ENCODE assay signal across 8 cellular contexts in the genomic region with DNA sequence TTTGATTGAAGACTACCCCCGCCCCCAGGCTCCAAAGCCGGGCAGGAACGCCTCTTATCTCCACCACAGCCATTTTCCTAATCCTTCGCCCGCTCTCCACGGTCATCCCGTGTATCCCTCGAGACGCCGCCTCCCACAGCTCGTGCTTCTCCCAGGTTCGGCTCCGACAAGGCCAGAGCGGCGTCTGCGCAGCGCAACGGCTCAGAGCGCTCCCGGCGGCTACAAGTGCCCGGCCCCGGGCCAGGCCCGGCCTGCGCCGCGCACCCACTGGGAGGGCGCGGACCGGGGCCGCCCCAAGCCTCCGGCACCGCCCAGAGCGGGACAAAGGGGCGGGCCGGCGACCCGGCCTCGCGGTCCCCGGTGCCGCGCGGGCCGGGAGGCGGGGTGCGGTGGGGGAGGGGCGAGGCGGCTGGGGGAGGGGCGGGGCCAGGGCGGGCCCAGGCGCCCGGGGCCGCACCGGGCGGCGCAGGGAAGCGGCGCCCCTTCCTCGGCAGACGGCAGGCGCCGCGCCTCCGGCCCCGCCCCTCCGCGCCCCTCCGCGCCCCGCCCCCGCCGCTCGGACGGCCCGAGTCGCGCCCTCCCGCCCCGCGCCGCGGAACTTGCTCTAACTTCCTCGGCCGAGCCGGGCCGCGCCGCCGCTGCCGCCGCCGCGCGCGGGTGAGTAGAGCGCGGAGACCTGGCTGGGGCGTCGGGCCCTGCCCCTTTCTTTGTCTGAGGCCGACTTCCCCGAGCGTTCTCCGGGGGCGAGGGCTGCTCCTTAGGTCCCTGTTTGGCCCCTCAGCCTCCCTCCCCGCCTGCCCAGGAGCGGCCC. TPM values are rescaled to one million over a fixed set of nuclear protein-coding genes. Genes with fewer than 3 reads are reported as not detected.
DNase-seq lines count a peak whose midpoint lies in the region; ATAC-seq and TF ChIP-seq lines count a peak whose summit lies in the region.

A gene with protein sequence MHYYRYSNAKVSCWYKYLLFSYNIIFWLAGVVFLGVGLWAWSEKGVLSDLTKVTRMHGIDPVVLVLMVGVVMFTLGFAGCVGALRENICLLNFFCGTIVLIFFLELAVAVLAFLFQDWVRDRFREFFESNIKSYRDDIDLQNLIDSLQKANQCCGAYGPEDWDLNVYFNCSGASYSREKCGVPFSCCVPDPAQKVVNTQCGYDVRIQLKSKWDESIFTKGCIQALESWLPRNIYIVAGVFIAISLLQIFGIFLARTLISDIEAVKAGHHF (plus strand): TSS at position 596 of the 811 bp plus-strand sequence. CDS start 34,924 bp downstream, outside the sequence.

- intact Hi-C loops in PC-9 (cut with micrococcal nuclease; ENCODE audit: unreplicated experiment) (loop anchor here (1.0 kb wide), 1 partner anchor 25 kb away; no protein-coding TSS in a partner anchor), esophagus muscularis mucosa (cut with DNase I) (loop anchor here (2.0 kb wide), 1 partner anchor 45 kb away; no protein-coding TSS in a partner anchor)

- POLR2A ChIA-PET in PC-9 (lab: Charles Lee; ENCODE audit: unreplicated experiment) = interaction anchor here (0.6 to 0.9 kb wide), 2 partner anchors 42 to 48 kb away, joined by 4 to 24 read pairs; no protein-coding TSS in a partner anchor

- H2AFZ ChIP-seq in PC-9 = peak within 1 kb of the TSS; percentile 88

- BruUV-seq in PC-9 (replicated peaks; lab: Mats Ljungman, UMichigan) = no TSS peak

- H3K4me3 Mint-ChIP-seq in stimulated activated naive B cell treated with anti-CD40 and anti-IgM and Interleukin-4, amounts not matched to agents 10 μg/mL and 1 μg/mL and 100 μg/mL, for 72 hours = peak within 1 kb of the TSS; percentile 95 to 98

- DNase-seq in GM19238 (ENCODE audit: insufficient read length, low spot score) = peak; percentile 88
- DNase-seq in PC-9 = peak; percentile 64 to 89
- peak; percentile 74 for DNase-seq in activated T-helper 1 cell treated with Interleukin-2 at 50 U/mL for 16 hours (ENCODE audit: low read depth)
- peak; percentile 94 for DNase-seq in esophagus muscularis mucosa (ENCODE audit: extremely low spot score)
- DNase-seq in stimulated activated naive B cell treated with anti-CD40 and anti-IgM and Interleukin-4, amounts not matched to agents 10 μg/mL and 1 μg/mL and 100 μg/mL, for 72 hours = peak; percentile 64

- H4K20me1 ChIP-seq in PC-9 (ENCODE audit: insufficient read depth) = peaks cover 28% of the 10 kb centered on the region

- 0% methylated on average over 18 of the region's 107 CpGs for WGBS in esophagus muscularis mucosa

- peak; percentile 30 for ATAC-seq in HG03378 (IDR thresholded peaks at IDR 0.05; ENCODE audit: unreplicated experiment)
- peak; percentile 81 to 82 for ATAC-seq in stimulated activated naive B cell treated with anti-CD40 and anti-IgM and Interleukin-4, amounts not matched to agents 10 μg/mL and 1 μg/mL and 100 μg/mL, for 72 hours (replicated peaks)

- peaks cover 34 to 43% of the 10 kb centered on the region in 2 donors for H3K4me1 Mint-ChIP-seq in stimulated activated naive B cell treated with anti-CD40 and anti-IgM and Interleukin-4, amounts not matched to agents 10 μg/mL and 1 μg/mL and 100 μg/mL, for 72 hours

- H3K4me1 ChIP-seq in PC-9 (replicated peaks; ENCODE audit: insufficient read depth) (peaks cover 49% of the 10 kb centered on the region), esophagus muscularis mucosa (peaks cover 39 to 53% (median 47%) of the 10 kb centered on the region in 4 donors), muscle layer of duodenum (ENCODE audit: control insufficient read depth in 1 of 2, insufficient read depth in 2 of 2, low read length in 2 of 2) (peaks cover 17 to 21% of the 10 kb centered on the region in 2 donors)

- H3K9me2 ChIP-seq in PC-9 (ENCODE audit: insufficient read depth) = no peaks in the 10 kb centered on the region

- TF ChIP-seq EP300 in esophagus muscularis mucosa (IDR thresholded peaks at IDR 0.05) = no peak

- no peaks in the 10 kb centered on the region for H3K27me3 Mint-ChIP-seq in stimulated activated naive B cell treated with anti-CD40 and anti-IgM and Interleukin-4, amounts not matched to agents 10 μg/mL and 1 μg/mL and 100 μg/mL, for 72 hours

- CTCF ChIA-PET in PC-9 (lab: Charles Lee) = interaction anchor here (0.6 to 1.4 kb wide), 5 partner anchors 9 to 71 kb away, joined by 3 to 10 read pairs (median 4); no protein-coding TSS in a partner anchor

- peak within 1 kb of the TSS; percentile 95 for H3K4me2 ChIP-seq in PC-9

- H3K27me3 ChIP-seq in PC-9 (ENCODE audit: insufficient read depth, low read depth) (no peaks in the 10 kb centered on the region), esophagus muscularis mucosa (no peaks in the 10 kb centered on the region), muscle layer of duodenum (ENCODE audit: low read depth, low read length) (no peaks in the 10 kb centered on the region)

- no peak; the same call in 1 of the 2 replicates for TF ChIP-seq CTCF in C4-2B (conservative IDR thresholded peaks at IDR 0.05)
- TF ChIP-seq CTCF in PC-9 (conservative IDR thresholded peaks at IDR 0.05) = no peak
- TF ChIP-seq CTCF in esophagus muscularis mucosa (IDR thresholded peaks at IDR 0.05) = no peak

- H3K27ac Mint-ChIP-seq in stimulated activated naive B cell treated with anti-CD40 and anti-IgM and Interleukin-4, amounts not matched to agents 10 μg/mL and 1 μg/mL and 100 μg/mL, for 72 hours = peak within 1 kb of the TSS; percentile 82

- H3K36me3 Mint-ChIP-seq in stimulated activated naive B cell treated with anti-CD40 and anti-IgM and Interleukin-4, amounts not matched to agents 10 μg/mL and 1 μg/mL and 100 μg/mL, for 72 hours = no peaks in the 10 kb centered on the region

- H3K36me3 ChIP-seq in PC-9 (ENCODE audit: low read depth) (peaks cover 7% of the 10 kb centered on the region; the same call in 1 of the 2 replicates), esophagus muscularis mucosa (no peaks in the 10 kb centered on the region), muscle layer of duodenum (ENCODE audit: control insufficient read depth in 1 of 2, insufficient read depth in 2 of 2, low read length in 2 of 2) (no peaks in the 10 kb centered on the region)

- H3K4me3 ChIP-seq in PC-9 (peak within 1 kb of the TSS; percentile 94), esophagus muscularis mucosa (peak within 1 kb of the TSS; percentile 84 to 99 (median 92)), muscle layer of duodenum (ENCODE audit: low read depth in 1 of 2, low read length in 2 of 2) (peak within 1 kb of the TSS; percentile 84 to 85)

- H3K79me2 ChIP-seq in PC-9 (ENCODE audit: low read depth) = peaks cover 67% of the 10 kb centered on the region

- H3K9me3 Mint-ChIP-seq in stimulated activated naive B cell treated with anti-CD40 and anti-IgM and Interleukin-4, amounts not matched to agents 10 μg/mL and 1 μg/mL and 100 μg/mL, for 72 hours = no peaks in the 10 kb centered on the region

- 0 out of 2 replicates have a peak, but pooled peaks cover 3% of the 10 kb centered on the region for H3K9me3 ChIP-seq in PC-9 (ENCODE audit: insufficient read depth, low read depth)
- H3K9me3 ChIP-seq in esophagus muscularis mucosa = no peaks in the 10 kb centered on the region
- no peaks in the 10 kb centered on the region for H3K9me3 ChIP-seq in muscle layer of duodenum (ENCODE audit: control insufficient read depth in 1 of 2, low read length in 2 of 2)

- H3K27ac ChIP-seq in C4-2B (peak within 1 kb of the TSS; percentile 98), PC-9 (peak within 1 kb of the TSS; percentile 75), esophagus muscularis mucosa (replicated peaks in 1 of 4) (peak within 1 kb of the TSS; percentile 97 to 99 (median 98)), muscle layer of duodenum (ENCODE audit: low read length) (peak within 1 kb of the TSS; percentile 74)

- peak; percentile 46 for TF ChIP-seq POLR2A in esophagus muscularis mucosa (IDR thresholded peaks at IDR 0.05; ENCODE audit: low read depth)

- H3F3A ChIP-seq in PC-9 (ENCODE audit: insufficient read depth, low read depth) = peaks cover 36% of the 10 kb centered on the region; the same call in 1 of the 2 replicates

RNA-seq across cellular contexts. Expression of the gene that starts here (rescaled TPM):
- 114 and 135 TPM in 2 replicates for total RNA-seq in PC-9 (2021)
- total RNA-seq in esophagus muscularis mucosa = 10 to 100 TPM; 17.9 to 50.5 (median 38.4) TPM

Comparison
In these comparisons a context has a peak if more than half of its experiments do, and no peak if none do; other contexts are left out.
1. Peak in every context shown above with its lines: DNase-seq, ATAC-seq, H3K4me3 ChIP-seq and H3K27ac ChIP-seq.